ENCODE assay signal across 2 cellular contexts in the genomic region with DNA sequence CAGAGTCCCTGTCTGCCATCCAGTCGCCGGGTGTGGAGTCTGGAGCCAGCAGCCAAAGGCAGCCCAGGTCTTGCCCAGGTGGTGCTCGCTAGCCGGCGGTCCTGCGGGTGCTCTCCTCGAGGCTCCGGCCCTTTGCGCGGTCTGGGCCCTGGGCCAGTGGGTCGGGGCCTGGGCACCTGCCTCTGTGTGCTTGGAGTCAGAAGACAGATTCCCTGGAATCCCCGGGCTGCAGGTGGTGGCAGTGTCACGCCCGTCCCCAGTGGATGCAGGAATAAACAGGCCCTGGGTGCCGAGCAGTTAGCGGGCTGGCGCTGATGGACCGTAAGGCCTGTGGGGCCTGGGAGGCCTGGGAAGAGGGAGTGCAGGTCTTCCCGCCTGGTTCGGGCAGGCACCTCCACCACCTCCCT.
TF ChIP-seq lines count a peak whose summit lies in the region.

No MANE protein-coding gene starts in this region.

TF ChIP-seq in IMR-90, 13 proteins besides CTCF, POLR2A, EP300 and RAD21 (continued from another document):
- TF ChIP-seq, protein P1, sequence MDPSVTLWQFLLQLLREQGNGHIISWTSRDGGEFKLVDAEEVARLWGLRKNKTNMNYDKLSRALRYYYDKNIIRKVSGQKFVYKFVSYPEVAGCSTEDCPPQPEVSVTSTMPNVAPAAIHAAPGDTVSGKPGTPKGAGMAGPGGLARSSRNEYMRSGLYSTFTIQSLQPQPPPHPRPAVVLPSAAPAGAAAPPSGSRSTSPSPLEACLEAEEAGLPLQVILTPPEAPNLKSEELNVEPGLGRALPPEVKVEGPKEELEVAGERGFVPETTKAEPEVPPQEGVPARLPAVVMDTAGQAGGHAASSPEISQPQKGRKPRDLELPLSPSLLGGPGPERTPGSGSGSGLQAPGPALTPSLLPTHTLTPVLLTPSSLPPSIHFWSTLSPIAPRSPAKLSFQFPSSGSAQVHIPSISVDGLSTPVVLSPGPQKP (IDR thresholded peaks at IDR 0.05; ENCODE audit: borderline replicate concordance, low read depth, low read length) = no peak
- no peak for TF ChIP-seq FOS (IDR thresholded peaks at IDR 0.05; ENCODE audit: low read depth, low read length)
- TF ChIP-seq CHD1 (IDR thresholded peaks at IDR 0.05; ENCODE audit: low read depth, low read length) = no peak
- TF ChIP-seq BHLHE40 (IDR thresholded peaks at IDR 0.05; ENCODE audit: low read depth, low read length) = no peak
- TF ChIP-seq NFE2L2 (IDR thresholded peaks at IDR 0.05; ENCODE audit: low read depth, low read length) = no peak
- TF ChIP-seq SMC3 (IDR thresholded peaks at IDR 0.05; ENCODE audit: low read depth, low read length) = no peak
- no peak for TF ChIP-seq RCOR1 (IDR thresholded peaks at IDR 0.05; ENCODE audit: insufficient replicate concordance, low read length)
- TF ChIP-seq, protein P2, sequence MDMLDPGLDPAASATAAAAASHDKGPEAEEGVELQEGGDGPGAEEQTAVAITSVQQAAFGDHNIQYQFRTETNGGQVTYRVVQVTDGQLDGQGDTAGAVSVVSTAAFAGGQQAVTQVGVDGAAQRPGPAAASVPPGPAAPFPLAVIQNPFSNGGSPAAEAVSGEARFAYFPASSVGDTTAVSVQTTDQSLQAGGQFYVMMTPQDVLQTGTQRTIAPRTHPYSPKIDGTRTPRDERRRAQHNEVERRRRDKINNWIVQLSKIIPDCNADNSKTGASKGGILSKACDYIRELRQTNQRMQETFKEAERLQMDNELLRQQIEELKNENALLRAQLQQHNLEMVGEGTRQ (IDR thresholded peaks at IDR 0.05; ENCODE audit: low read depth, low read length) = no peak

TF ChIP-seq in HEK293T, 16 proteins besides CTCF, POLR2A, EP300 and RAD21 (continued from another document):
- TF ChIP-seq, protein P3, sequence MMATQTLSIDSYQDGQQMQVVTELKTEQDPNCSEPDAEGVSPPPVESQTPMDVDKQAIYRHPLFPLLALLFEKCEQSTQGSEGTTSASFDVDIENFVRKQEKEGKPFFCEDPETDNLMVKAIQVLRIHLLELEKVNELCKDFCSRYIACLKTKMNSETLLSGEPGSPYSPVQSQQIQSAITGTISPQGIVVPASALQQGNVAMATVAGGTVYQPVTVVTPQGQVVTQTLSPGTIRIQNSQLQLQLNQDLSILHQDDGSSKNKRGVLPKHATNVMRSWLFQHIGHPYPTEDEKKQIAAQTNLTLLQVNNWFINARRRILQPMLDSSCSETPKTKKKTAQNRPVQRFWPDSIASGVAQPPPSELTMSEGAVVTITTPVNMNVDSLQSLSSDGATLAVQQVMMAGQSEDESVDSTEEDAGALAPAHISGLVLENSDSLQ (IDR thresholded peaks at IDR 0.05) = no peak
- no peak for TF ChIP-seq L3MBTL2 (conservative IDR thresholded peaks at IDR 0.05)
- TF ChIP-seq CTBP1 (IDR thresholded peaks at IDR 0.05; ENCODE audit: borderline replicate concordance) = no peak
- TF ChIP-seq FOXA1 (IDR thresholded peaks at IDR 0.05) = no peak
TF ChIP-seq in HEK293T: peak in this region for 0.
